20 cellular contexts compared by ENCODE assay signal in the genomic region with DNA sequence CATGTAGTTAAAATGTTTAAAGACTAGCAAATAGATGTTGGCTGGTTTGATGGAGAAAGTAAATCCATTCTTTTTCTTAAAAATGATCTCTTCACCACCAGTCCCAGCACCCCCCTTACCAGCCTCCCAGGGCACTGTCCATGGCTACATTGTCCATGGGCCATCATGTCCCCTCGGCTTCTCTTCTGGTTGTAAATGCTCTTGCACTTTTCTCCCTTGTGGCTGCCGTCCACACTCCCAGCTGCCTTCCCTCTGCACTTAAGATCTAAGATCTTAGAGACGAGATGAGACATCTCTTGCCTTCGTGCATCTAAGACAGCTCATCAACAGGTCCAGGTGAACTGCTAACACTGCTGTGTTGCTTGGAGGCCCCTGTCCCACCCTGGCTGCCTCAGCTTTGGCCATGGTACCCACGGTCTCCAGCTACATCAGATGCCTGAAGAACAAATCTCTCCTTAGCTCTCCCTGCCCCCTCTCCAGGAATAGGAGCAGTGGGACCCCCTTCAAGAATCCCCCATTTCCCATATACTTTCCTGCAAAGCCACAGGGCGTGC. TPM values are rescaled to one million over a fixed set of nuclear protein-coding genes. Genes with fewer than 3 reads are reported as not detected.
DNase-seq lines count a peak whose midpoint lies in the region; ATAC-seq and TF ChIP-seq lines count a peak whose summit lies in the region.
"Had no signal": no experiment of that assay in that cellular context is flagged by ENCODE, and none has a peak within 500 bp of the region (broad histone marks: within the 10 kb centered on the region; RNA-seq: fewer than 3 reads in every experiment).

No MANE protein-coding gene starts in this region.

- H3K4me1 ChIP-seq in mammary epithelial cell (ENCODE audit: insufficient read depth, low read length) = peaks cover 37% of the 10 kb centered on the region
- peaks cover 61 to 82% (median 71%) of the 10 kb centered on the region in 4 donors for H3K4me1 ChIP-seq in upper lobe of left lung

- DNase-seq in MCF 10A (ENCODE audit: unreplicated experiment) = no peak
- DNase-seq in mammary epithelial cell = no peak
- no peak for DNase-seq in immature natural killer cell
- no peak for DNase-seq in upper lobe of left lung
- DNase-seq in globus pallidus (ENCODE audit: low spot score) = no peak
- no peak for DNase-seq in WTC11 (ENCODE audit: low spot score)
- no peak for DNase-seq in cardiac septum (ENCODE audit: low spot score)
- DNase-seq: activated CD4-positive, alpha-beta T cell treated with anti-CD3 and anti-CD28 coated beads for 1 hour; activated naive CD4-positive, alpha-beta T cell; COR-L47; NCI-H1092; NCI-H2029 treated with DMSO at 0.1 percent for 48 hours; nephron progenitor cell; SK-N-SH; stimulated activated CD4-positive, alpha-beta T cell treated with anti-CD3 and anti-CD28 coated beads, Interleukin-4, amount 100 ng/mL, for 1 hour had no signal

- H3K27ac Mint-ChIP-seq in MCF 10A (ENCODE audit: low read depth, unreplicated experiment) (peak overlapping the region; percentile 59), immature natural killer cell (peak overlapping the region; percentile 10 to 81 (median 54)), WTC11 (no peak overlapping the region)
- peak overlapping the region; percentile 92 for H3K27ac Mint-ChIP-seq in activated T-helper 17 cell treated with anti-CD3 and anti-CD28 coated beads, Interleukin-2, amount 50 U/mL, for 72 hours

- H3K4me3 Mint-ChIP-seq in MCF 10A (ENCODE audit: unreplicated experiment) (no peak overlapping the region), immature natural killer cell (peak overlapping the region in 1 of 5 donors; percentile 40), WTC11 (no peak overlapping the region)
- no peak overlapping the region for H3K4me3 Mint-ChIP-seq in activated T-helper 17 cell treated with anti-CD3 and anti-CD28 coated beads, Interleukin-2, amount 50 U/mL, for 72 hours
- H3K4me3 Mint-ChIP-seq: nephron progenitor cell had no signal

- H3K9me3 Mint-ChIP-seq in MCF 10A (ENCODE audit: unreplicated experiment) (no peaks in the 10 kb centered on the region), immature natural killer cell (no peaks in the 10 kb centered on the region), WTC11 (no peaks in the 10 kb centered on the region)
- no peaks in the 10 kb centered on the region for H3K9me3 Mint-ChIP-seq in activated T-helper 17 cell treated with anti-CD3 and anti-CD28 coated beads, Interleukin-2, amount 50 U/mL, for 72 hours
- H3K9me3 Mint-ChIP-seq: nephron progenitor cell had no signal

- no peaks in the 10 kb centered on the region for H4K20me1 ChIP-seq in mammary epithelial cell (ENCODE audit: insufficient read depth, low read length)

- H3K27me3 Mint-ChIP-seq in MCF 10A (ENCODE audit: insufficient read depth, unreplicated experiment) = no peaks in the 10 kb centered on the region
- no peaks in the 10 kb centered on the region for H3K27me3 Mint-ChIP-seq in activated T-helper 17 cell treated with anti-CD3 and anti-CD28 coated beads, Interleukin-2, amount 50 U/mL, for 72 hours
- H3K27me3 Mint-ChIP-seq in immature natural killer cell (ENCODE audit: low read depth in 3 of 3) = no peaks in the 10 kb centered on the region
- H3K27me3 Mint-ChIP-seq in WTC11 (ENCODE audit: low read depth) = peaks cover 93% of the 10 kb centered on the region

- in situ Hi-C loops in mammary epithelial cell (cut with MboI; ENCODE audit: low sequenced_read_pairs in 2 of 2) = no loop called here

- WGBS in mammary epithelial cell (ENCODE audit: low coverage, missing lambda C conversion rate) = 98% methylated on average over 6 of the region's 6 CpGs
- 88 to 93% methylated on average over 6 of the region's 6 CpGs for WGBS in upper lobe of left lung, 2 donors

- dilution Hi-C loops in mammary epithelial cell (cut with HindIII; ENCODE audit: low sequenced_read_pairs) = no loop called here

- TF ChIP-seq CTCF in MCF 10A (IDR thresholded peaks at IDR 0.05; ENCODE audit: unreplicated experiment) (no peak), mammary epithelial cell (conservative IDR thresholded peaks at IDR 0.05 in 1 of 2, IDR thresholded peaks at IDR 0.05 in 1 of 2; ENCODE audit: extremely low read depth in 1 of 2, insufficient read depth in 1 of 2, low read depth in 1 of 2, low read length in 2 of 2) (no peak), upper lobe of left lung (IDR thresholded peaks at IDR 0.05) (no peak), WTC11 (IDR thresholded peaks at IDR 0.05) (no peak)

- POLR2A ChIA-PET in MCF 10A (lab: Yijun Ruan, JAX) = interaction anchor here (0.7 to 7.0 kb wide), 5 partner anchors 7 to 748 kb away, joined by 3 to 53 read pairs (median 17); a partner anchor contains a TSS
- POLR2A ChIA-PET in WTC11 (lab: Charles Lee) = no interaction called here

- H3K9ac ChIP-seq in mammary epithelial cell (ENCODE audit: insufficient read depth, low read length) = no peak overlapping the region
- H3K9ac ChIP-seq: SK-N-SH had no signal

- peaks cover 94% of the 10 kb centered on the region for H3K36me3 Mint-ChIP-seq in MCF 10A (ENCODE audit: insufficient read depth, unreplicated experiment)
- H3K36me3 Mint-ChIP-seq in activated T-helper 17 cell treated with anti-CD3 and anti-CD28 coated beads, Interleukin-2, amount 50 U/mL, for 72 hours (ENCODE audit: low read depth) = peaks cover 48% of the 10 kb centered on the region
- peaks cover 15 to 42% (median 23%) of the 10 kb centered on the region in 3 donors for H3K36me3 Mint-ChIP-seq in immature natural killer cell
- H3K36me3 Mint-ChIP-seq in WTC11 = peaks cover 13% of the 10 kb centered on the region

- H3K27me3 ChIP-seq in mammary epithelial cell (ENCODE audit: insufficient read depth, low read length) = no peaks in the 10 kb centered on the region
- H3K27me3 ChIP-seq in upper lobe of left lung = no peaks in the 10 kb centered on the region

- H3K4me1 Mint-ChIP-seq in MCF 10A (ENCODE audit: insufficient read depth, unreplicated experiment) = peaks cover 65% of the 10 kb centered on the region
- peaks cover 43% of the 10 kb centered on the region for H3K4me1 Mint-ChIP-seq in activated T-helper 17 cell treated with anti-CD3 and anti-CD28 coated beads, Interleukin-2, amount 50 U/mL, for 72 hours
- H3K4me1 Mint-ChIP-seq in immature natural killer cell = peaks cover 78 to 88% of the 10 kb centered on the region in 2 donors
- H3K4me1 Mint-ChIP-seq in WTC11 = peaks cover 45% of the 10 kb centered on the region

- H3K27ac ChIP-seq in mammary epithelial cell (ENCODE audit: insufficient read depth, low read depth, low read length) (no peak overlapping the region), upper lobe of left lung (peak overlapping the region in 3 of 4 donors; percentile 12 to 62 (median 32))
- H3K27ac ChIP-seq: prostate gland had no signal

- no peak for TF ChIP-seq POLR2A in upper lobe of left lung (IDR thresholded peaks at IDR 0.05)

- TF ChIP-seq EP300 in upper lobe of left lung (IDR thresholded peaks at IDR 0.05) = no peak

- BruUV-seq in MCF 10A (replicated peaks; lab: Mats Ljungman, UMichigan) (no TSS peak), mammary epithelial cell (replicated peaks; lab: Mats Ljungman, UMichigan) (no TSS peak)

- no peak overlapping the region for H2AFZ ChIP-seq in mammary epithelial cell (ENCODE audit: low read depth, low read length)

- H3K79me2 ChIP-seq in mammary epithelial cell (ENCODE audit: insufficient read depth, low read length) = peaks cover 98% of the 10 kb centered on the region

- CTCF ChIA-PET in MCF 10A (lab: Yijun Ruan, JAX) (interaction anchor here (0.6 to 1.6 kb wide), 7 partner anchors 13 to 590 kb away, joined by 3 to 8 read pairs (median 4); no protein-coding TSS in a partner anchor), mammary epithelial cell (lab: Charles Lee; ENCODE audit: low non-redundant PET) (no interaction called here), WTC11 (lab: Charles Lee) (interaction anchor here (1.1 kb wide), 1 partner anchor 26 kb away, joined by 3 read pairs; no protein-coding TSS in a partner anchor)

- no peak overlapping the region for H3K4me2 ChIP-seq in mammary epithelial cell (ENCODE audit: insufficient read depth, low read depth, low read length)
- H3K4me2 ChIP-seq: SK-N-SH had no signal

- H3K4me3 ChIP-seq in mammary epithelial cell (replicated peaks in 1 of 3; ENCODE audit: insufficient read depth in 1 of 3, low read depth in 2 of 3, low read length in 3 of 3) = no peak overlapping the region
- H3K4me3 ChIP-seq in upper lobe of left lung = no peak overlapping the region
- H3K4me3 ChIP-seq: prostate gland, skin epidermis had no signal

- ATAC-seq in activated T-helper 17 cell treated with anti-CD3 and anti-CD28 coated beads, Interleukin-2, amount 50 U/mL, for 72 hours (replicated peaks) = no peak
- ATAC-seq in upper lobe of left lung (ENCODE audit: low FRiP score in 2 of 2) = no peak
- ATAC-seq in WTC11 = no peak

- intact Hi-C loops in MCF 10A (cut with micrococcal nuclease) = no loop called here
- intact Hi-C loops in mammary epithelial cell (cut with micrococcal nuclease) = no loop called here
- intact Hi-C loops in cardiac septum (cut with DNase I) = no loop called here

- H3K9me3 ChIP-seq in mammary epithelial cell (replicated peaks; ENCODE audit: insufficient read depth, low read length) = no peaks in the 10 kb centered on the region
- H3K9me3 ChIP-seq in upper lobe of left lung = no peaks in the 10 kb centered on the region
- H3K9me3 ChIP-seq: prostate gland, SK-N-SH had no signal

- peaks cover 49% of the 10 kb centered on the region for H3K36me3 ChIP-seq in mammary epithelial cell (ENCODE audit: insufficient read depth, low read length)
- peaks cover 7 to 54% (median 31%) of the 10 kb centered on the region in 4 donors for H3K36me3 ChIP-seq in upper lobe of left lung
- H3K36me3 ChIP-seq: prostate gland had no signal

TF ChIP-seq in WTC11, 78 proteins besides CTCF, POLR2A, EP300 and RAD21 (continues in another document):
- TF ChIP-seq GRHL2 (CRISPR knock-in tag; IDR thresholded peaks at IDR 0.05; ENCODE audit: insufficient replicate concordance, severe bottlenecking) (no peak), TCF7 (CRISPR knock-in tag; IDR thresholded peaks at IDR 0.05; ENCODE audit: low read depth) (no peak)

RNA-seq across cellular contexts. Expression of a gene that starts 11.1 kb away (rescaled TPM):
- total RNA-seq in MCF 10A (2022) (513 and 622 TPM in 2 replicates), mammary epithelial cell (100 to 1,000 TPM; 270 to 454 TPM), upper lobe of left lung (1,000 to 10,000 TPM in 1 of 6 donors, 100 to 1,000 TPM in 5; 271 to 1,436 (median 427) TPM), WTC11 (2021) (21.3 to 24.6 TPM (median 24.2 TPM) in 3 replicates), cardiac septum (80.0 TPM)
- polyA plus RNA-seq in mammary epithelial cell (234 TPM), immature natural killer cell (100 to 1,000 TPM; 126 to 232 (median 141) TPM)
- polyA minus RNA-seq in mammary epithelial cell = 517 TPM
- total RNA-seq in activated T-helper 17 cell treated with anti-CD3 and anti-CD28 coated beads, Interleukin-2, amount 50 U/mL, for 72 hours = 10 to 100 TPM; 42.8 to 73.0 TPM

RNA-seq across cellular contexts. Expression of a gene that starts 57.9 kb away (rescaled TPM):
- total RNA-seq in MCF 10A (2022) (1.0 and 5.7 TPM in 2 replicates), mammary epithelial cell (1 to 10 TPM; 5.2 to 9.5 TPM), upper lobe of left lung (100 to 1,000 TPM in 1 of 6 donors, 10 to 100 TPM in 5; 40.3 to 274 (median 74.3) TPM), WTC11 (2021) (0.14 to 0.28 TPM in 2 of 3 replicates, not detected in the other), cardiac septum (not detected)
- polyA plus RNA-seq in mammary epithelial cell (4.5 TPM), immature natural killer cell (under 1 TPM in 1 of 3 donors, not detected in 2; 0.09 TPM)
- 0.78 TPM for polyA minus RNA-seq in mammary epithelial cell
- total RNA-seq in activated T-helper 17 cell treated with anti-CD3 and anti-CD28 coated beads, Interleukin-2, amount 50 U/mL, for 72 hours = not detected
- total RNA-seq: fibroblast of villous mesenchyme, NCI-H460 had no signal
- polyA plus RNA-seq: SK-N-SH had no signal
